ENCODE assay signal across 17 cellular contexts in the genomic region with DNA sequence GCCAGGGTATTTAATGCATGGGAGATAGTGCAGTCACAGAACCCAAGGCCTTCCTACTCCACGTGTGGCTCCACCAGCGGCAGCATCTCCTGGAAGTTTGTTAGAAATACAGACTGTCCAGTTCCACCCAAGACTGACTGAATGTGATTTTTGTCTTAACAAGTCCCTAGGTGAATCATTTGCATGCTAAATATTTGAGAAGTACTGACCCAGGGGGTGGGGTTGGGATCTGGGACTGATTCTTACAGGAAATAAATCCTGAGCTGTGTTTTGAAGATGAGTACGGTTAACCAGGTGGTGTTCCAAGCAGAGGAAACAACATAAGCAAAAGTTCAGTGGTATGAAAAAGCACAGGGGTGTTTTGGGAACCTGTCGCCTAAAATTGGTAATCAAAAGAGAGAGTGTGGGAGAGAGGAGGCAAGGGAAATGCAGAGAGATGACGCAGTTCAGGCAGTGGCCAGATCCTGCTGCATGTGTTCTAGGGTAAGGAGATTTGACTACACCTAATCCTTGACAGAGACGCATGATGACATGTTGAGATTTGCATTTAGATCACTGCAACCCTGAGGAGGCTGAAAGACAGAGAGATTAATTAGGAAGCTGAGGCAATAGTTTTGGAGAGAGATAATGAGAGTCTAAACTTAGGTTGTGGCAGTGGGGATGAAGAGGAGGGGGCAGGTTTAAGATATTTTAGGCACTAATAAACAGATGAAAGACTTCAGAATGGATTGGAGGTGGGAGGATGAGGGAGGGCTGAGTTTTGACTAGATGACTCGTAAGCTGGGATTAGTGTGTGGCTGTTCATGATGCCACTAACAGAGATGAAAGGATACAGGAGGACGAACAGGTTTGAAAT. TPM values are rescaled to one million over a fixed set of nuclear protein-coding genes. Genes with fewer than 3 reads are reported as not detected.
A peak's percentile ranks its signal among the peaks of the same experiment; 100 is the strongest.
DNase-seq lines count a peak whose midpoint lies in the region; TF ChIP-seq lines count a peak whose summit lies in the region.
"Had no signal": no experiment of that assay in that cellular context is flagged by ENCODE, and none has a peak within 500 bp of the region (broad histone marks: within the 10 kb centered on the region; RNA-seq: fewer than 3 reads in every experiment).

No MANE protein-coding gene starts in this region.

- H3K27me3 Mint-ChIP-seq in Caco-2 (ENCODE audit: insufficient read depth, unreplicated experiment): no peaks in the 10 kb centered on the region

- POLR2A ChIA-PET in Caco-2 (lab: Charles Lee): no interaction called here

- peak overlapping the region; percentile 68 for H3K27ac Mint-ChIP-seq in Caco-2 (ENCODE audit: unreplicated experiment)
- H3K27ac Mint-ChIP-seq: activated CD8-positive, alpha-beta T cell treated with anti-CD3 and anti-CD28 coated beads for 36 hours; activated naive CD8-positive, alpha-beta T cell treated with anti-CD3 and anti-CD28 coated beads, Interleukin-2, amount 50 U/mL, for 24 hours; activated T-helper 1 cell treated with anti-CD3 and anti-CD28 coated beads, Interleukin-12 subunit alpha, Interleukin-12 subunit beta, Interleukin-2, Interleukin-4 antibody, amounts not matched to agents 30 ng/mL and 10 ng/mL and 1 ng/mL, durations not matched to agents 14 hours and 24 hours and 36 hours; naive thymus-derived CD8-positive, alpha-beta T cell had no signal

- no peaks in the 10 kb centered on the region for H3K36me3 ChIP-seq in Caco-2 (ENCODE audit: control insufficient read depth, insufficient read depth, low read length)
- peaks cover 7% of the 10 kb centered on the region; the same call in 1 of the 2 replicates for H3K36me3 ChIP-seq in WERI-Rb-1
- H3K36me3 ChIP-seq in mesodermal cell (ENCODE audit: control insufficient read depth, insufficient read depth, low read length): no peaks in the 10 kb centered on the region
- H3K36me3 ChIP-seq: gastroesophageal sphincter, vagina had no signal

- BruUV-seq in Caco-2 (replicated peaks; lab: Mats Ljungman, UMichigan): no TSS peak

- H3K4me1 ChIP-seq in Caco-2 (peaks cover 41% of the 10 kb centered on the region), mesodermal cell (ENCODE audit: control insufficient read depth, insufficient read depth, low read length, poor library complexity, severe bottlenecking) (peaks cover 21% of the 10 kb centered on the region)

- DNase-seq in Caco-2 (no peak), HT1080 (ENCODE audit: low read depth) (peak; percentile 34), WERI-Rb-1 (peak; percentile 65), SIG-M5 treated with dmso at 0.1 percent for 504 hours (lab: John Stamatoyannopoulos, UW; ENCODE audit: unreplicated experiment) (no peak), DMS79 (lab: John Stamatoyannopoulos, UW) (no peak), NCI-H748 treated with DMSO at 0.1 percent for 48 hours (lab: John Stamatoyannopoulos, UW) (no peak), NCI-H2107 (lab: John Stamatoyannopoulos, UW) (no peak)
- DNase-seq: activated CD8-positive, alpha-beta T cell treated with anti-CD3 and anti-CD28 coated beads for 36 hours; activated naive CD8-positive, alpha-beta T cell treated with anti-CD3 and anti-CD28 coated beads, Interleukin-2, amount 50 U/mL, for 24 hours; naive thymus-derived CD8-positive, alpha-beta T cell; NCI-H2029; NCI-H774; psoas muscle had no signal

- H3K9me3 ChIP-seq in Caco-2: no peaks in the 10 kb centered on the region
- no peaks in the 10 kb centered on the region for H3K9me3 ChIP-seq in WERI-Rb-1 (ENCODE audit: severe bottlenecking)
- no peaks in the 10 kb centered on the region for H3K9me3 ChIP-seq in mesodermal cell (ENCODE audit: control insufficient read depth, low read length)
- H3K9me3 ChIP-seq: gastroesophageal sphincter, psoas muscle, vagina had no signal

- H3K27ac ChIP-seq in WERI-Rb-1 (peak overlapping the region; percentile 56), mesodermal cell (ENCODE audit: low read depth, low read length, severe bottlenecking) (peak overlapping the region; percentile 43)
- H3K27ac ChIP-seq: gastroesophageal sphincter, psoas muscle, vagina had no signal

- CTCF ChIA-PET in Caco-2 (lab: Charles Lee): no interaction called here

- peaks cover 11% of the 10 kb centered on the region for H3K36me3 Mint-ChIP-seq in Caco-2 (ENCODE audit: insufficient read depth, unreplicated experiment)

- H3K9me3 Mint-ChIP-seq in Caco-2 (ENCODE audit: unreplicated experiment): no peaks in the 10 kb centered on the region
- H3K9me3 Mint-ChIP-seq: activated CD8-positive, alpha-beta T cell treated with anti-CD3 and anti-CD28 coated beads for 36 hours; activated naive CD8-positive, alpha-beta T cell treated with anti-CD3 and anti-CD28 coated beads, Interleukin-2, amount 50 U/mL, for 24 hours; activated T-helper 1 cell treated with anti-CD3 and anti-CD28 coated beads, Interleukin-12 subunit alpha, Interleukin-12 subunit beta, Interleukin-2, Interleukin-4 antibody, amounts not matched to agents 30 ng/mL and 10 ng/mL and 1 ng/mL, durations not matched to agents 14 hours and 24 hours and 36 hours; naive thymus-derived CD8-positive, alpha-beta T cell had no signal

- H3K4me3 ChIP-seq in Caco-2 (ENCODE audit: low read depth, low read length) (no peak overlapping the region), WERI-Rb-1 (ENCODE audit: low read depth, low read length) (peak overlapping the region; percentile 3; the same call in 1 of the 2 replicates), mesodermal cell (ENCODE audit: extremely low read depth, insufficient read depth, low read length, poor library complexity, severe bottlenecking) (no peak overlapping the region)
- H3K4me3 ChIP-seq: gastroesophageal sphincter, psoas muscle, vagina had no signal

- intact Hi-C loops in Caco-2 (cut with micrococcal nuclease; ENCODE audit: unreplicated experiment): loop anchor here (10.0 kb wide), 1 partner anchor 466 kb away; a partner anchor contains a TSS

- H3K4me3 Mint-ChIP-seq in Caco-2 (ENCODE audit: unreplicated experiment): no peak overlapping the region
- H3K4me3 Mint-ChIP-seq: activated CD8-positive, alpha-beta T cell treated with anti-CD3 and anti-CD28 coated beads for 36 hours; activated naive CD8-positive, alpha-beta T cell treated with anti-CD3 and anti-CD28 coated beads, Interleukin-2, amount 50 U/mL, for 24 hours had no signal

- H3K27me3 ChIP-seq in Caco-2 (replicated peaks; ENCODE audit: control insufficient read depth, insufficient read depth, low read length) (no peaks in the 10 kb centered on the region), WERI-Rb-1 (ENCODE audit: insufficient read depth, low read depth, severe bottlenecking) (no peaks in the 10 kb centered on the region)
- H3K27me3 ChIP-seq: gastroesophageal sphincter, vagina had no signal

- H3K4me1 Mint-ChIP-seq in Caco-2 (ENCODE audit: low read depth, unreplicated experiment): peaks cover 30% of the 10 kb centered on the region

- TF ChIP-seq CTCF in Caco-2 (IDR thresholded peaks at IDR 0.05; ENCODE audit: insufficient read depth in 1 of 2, low read depth in 1 of 2, low read length in 1 of 2, severe bottlenecking in 1 of 2, unreplicated experiment in 1 of 2) (no peak), WERI-Rb-1 (IDR thresholded peaks at IDR 0.05; ENCODE audit: low read depth, low read length) (no peak)

- 90 to 94% methylated on average over 8 of the region's 8 CpGs for WGBS in mesodermal cell (ENCODE audit: insufficient coverage in 2 of 2), 2 experiments

RNA-seq across cellular contexts. Expression of a gene that starts 3.7 kb away (rescaled TPM):
- 31.7 and 32.3 TPM in 2 replicates for total RNA-seq in Caco-2 (2022)
- total RNA-seq in HT1080 (2014; rRNA removed; shearing (Covaris generic)): 3.9 and 5.5 TPM in 2 replicates
- polyA plus RNA-seq in HT1080 (2015; cell fraction: cytosol; rRNA removed): 18.5 and 22.4 TPM in 2 replicates
- 39.1 and 41.4 TPM in 2 replicates for polyA plus RNA-seq in HT1080 (2015; cell fraction: nucleus; rRNA removed)
- polyA plus RNA-seq in mesodermal cell (2013, experiment 1 of 2): 21.2 TPM
- polyA plus RNA-seq in mesodermal cell (2013, experiment 2 of 2): 28.5 TPM

Comparison
In these comparisons a context has a peak if more than half of its experiments do, and no peak if none do; other contexts are left out.
1. DNase-seq: peak in HT1080 (single experiment) and WERI-Rb-1 (single experiment); none in Caco-2 (0 of 2), SIG-M5 treated with dmso at 0.1 percent for 504 hours (single experiment), DMS79 (single experiment), NCI-H748 treated with DMSO at 0.1 percent for 48 hours (single experiment) and NCI-H2107 (single experiment).